ENCODE assay signal across 9 cellular contexts in genomic region chr14:69045857-69046351, GRCh38.
DNase-seq lines count a peak whose midpoint lies in the region; ATAC-seq and TF ChIP-seq lines count a peak whose summit lies in the region.
"Had no signal": no experiment of that assay in that cellular context is flagged by ENCODE, and none has a peak within 500 bp of the region (broad histone marks: within the 10 kb centered on the region; RNA-seq: fewer than 3 reads in every experiment).

No MANE protein-coding gene starts in this region.

- WGBS in thymus: 95% methylated on average over 6 of the region's 6 CpGs

- DNase-seq in NT2/D1 (ENCODE audit: low read depth, low spot score) (no peak), mesothelial cell of epicardium (ENCODE audit: low spot score in 2 of 2, unreplicated experiment in 2 of 2) (no peak), Caco-2 (no peak), NCI-H2081 (lab: John Stamatoyannopoulos, UW) (no peak), NCI-H187 (lab: John Stamatoyannopoulos, UW) (no peak)
- DNase-seq in natural killer cell treated with Interleukin-12 subunit alpha and Interleukin-12 subunit beta and Interleukin-15 and Interleukin-18, amount 100 ng/mL, for 72 hours (ENCODE audit: low spot score): no peak
- DNase-seq: stimulated activated CD4-positive, alpha-beta T cell treated with anti-CD3 and anti-CD28 coated beads, Interleukin-4, amount 100 ng/mL, for 1 hour had no signal

- H3K9me3 Mint-ChIP-seq in mesothelial cell of epicardium: no peaks in the 10 kb centered on the region
- H3K9me3 Mint-ChIP-seq in Caco-2 (ENCODE audit: unreplicated experiment): no peaks in the 10 kb centered on the region
- no peaks in the 10 kb centered on the region for H3K9me3 Mint-ChIP-seq in natural killer cell treated with Interleukin-12 subunit alpha and Interleukin-12 subunit beta and Interleukin-15 and Interleukin-18, amount 100 ng/mL, for 72 hours

- H3K36me3 Mint-ChIP-seq in mesothelial cell of epicardium (no peaks in the 10 kb centered on the region), Caco-2 (ENCODE audit: insufficient read depth, unreplicated experiment) (peaks cover 8% of the 10 kb centered on the region)
- no peaks in the 10 kb centered on the region for H3K36me3 Mint-ChIP-seq in natural killer cell treated with Interleukin-12 subunit alpha and Interleukin-12 subunit beta and Interleukin-15 and Interleukin-18, amount 100 ng/mL, for 72 hours

- POLR2A ChIA-PET in Caco-2 (lab: Charles Lee): no interaction called here

- no peak for TF ChIP-seq CTCF in mesothelial cell of epicardium (IDR thresholded peaks at IDR 0.05; ENCODE audit: unreplicated experiment)
- no peak for TF ChIP-seq CTCF in Caco-2 (IDR thresholded peaks at IDR 0.05; ENCODE audit: insufficient read depth in 1 of 2, low read depth in 1 of 2, low read length in 1 of 2, severe bottlenecking in 1 of 2, unreplicated experiment in 1 of 2)

- ATAC-seq in natural killer cell treated with Interleukin-12 subunit alpha and Interleukin-12 subunit beta and Interleukin-15 and Interleukin-18, amount 100 ng/mL, for 72 hours: no peak

- H3K27ac Mint-ChIP-seq in mesothelial cell of epicardium: peak overlapping the region; percentile 86
- H3K27ac Mint-ChIP-seq in Caco-2 (ENCODE audit: unreplicated experiment): no peak overlapping the region
- H3K27ac Mint-ChIP-seq in natural killer cell treated with Interleukin-12 subunit alpha and Interleukin-12 subunit beta and Interleukin-15 and Interleukin-18, amount 100 ng/mL, for 72 hours: peak overlapping the region in 1 of 2 donors; percentile 8

- intact Hi-C loops in Caco-2 (cut with micrococcal nuclease; ENCODE audit: unreplicated experiment): no loop called here

- no peaks in the 10 kb centered on the region for H3K9me3 ChIP-seq in NT2/D1 (ENCODE audit: insufficient read depth, low read length)
- H3K9me3 ChIP-seq in duodenal mucosa (ENCODE audit: control insufficient read depth in 1 of 2, low read length in 2 of 2): no peaks in the 10 kb centered on the region
- no peaks in the 10 kb centered on the region for H3K9me3 ChIP-seq in thymus (ENCODE audit: control insufficient read depth)
- H3K9me3 ChIP-seq in Caco-2: no peaks in the 10 kb centered on the region

- peak overlapping the region; percentile 2 for H3K9ac ChIP-seq in NT2/D1 (ENCODE audit: insufficient read length, low read depth)
- H3K9ac ChIP-seq in duodenal mucosa (ENCODE audit: low read depth in 1 of 2, low read length in 2 of 2): no peak overlapping the region

- H3K4me1 ChIP-seq in NT2/D1 (ENCODE audit: insufficient read depth, insufficient read length) (peaks cover 4% of the 10 kb centered on the region), duodenal mucosa (ENCODE audit: control insufficient read depth in 1 of 2, insufficient read depth in 2 of 2, low read length in 2 of 2) (peaks cover 36 to 59% of the 10 kb centered on the region in 2 donors), thymus (ENCODE audit: control insufficient read depth, insufficient read depth, low read length) (no peaks in the 10 kb centered on the region), Caco-2 (peaks cover 24% of the 10 kb centered on the region)

- no peak overlapping the region for H3K4me3 Mint-ChIP-seq in mesothelial cell of epicardium
- H3K4me3 Mint-ChIP-seq in Caco-2 (ENCODE audit: unreplicated experiment): no peak overlapping the region
- H3K4me3 Mint-ChIP-seq in natural killer cell treated with Interleukin-12 subunit alpha and Interleukin-12 subunit beta and Interleukin-15 and Interleukin-18, amount 100 ng/mL, for 72 hours: no peak overlapping the region

- H3K4me1 Mint-ChIP-seq in mesothelial cell of epicardium: peaks cover 62% of the 10 kb centered on the region
- H3K4me1 Mint-ChIP-seq in Caco-2 (ENCODE audit: low read depth, unreplicated experiment): peaks cover 15% of the 10 kb centered on the region
- peaks cover 6 to 9% of the 10 kb centered on the region in 2 donors for H3K4me1 Mint-ChIP-seq in natural killer cell treated with Interleukin-12 subunit alpha and Interleukin-12 subunit beta and Interleukin-15 and Interleukin-18, amount 100 ng/mL, for 72 hours (ENCODE audit: low read depth in 2 of 2)

- CTCF ChIA-PET in Caco-2 (lab: Charles Lee): no interaction called here

- no TSS peak for BruUV-seq in Caco-2 (replicated peaks; lab: Mats Ljungman, UMichigan)

- H3K36me3 ChIP-seq in NT2/D1 (ENCODE audit: insufficient read depth, insufficient read length, low read length): no peaks in the 10 kb centered on the region
- no peaks in the 10 kb centered on the region for H3K36me3 ChIP-seq in duodenal mucosa (ENCODE audit: control insufficient read depth in 1 of 2, insufficient read depth in 2 of 2, low read length in 2 of 2)
- H3K36me3 ChIP-seq in thymus (ENCODE audit: control insufficient read depth, insufficient read depth): no peaks in the 10 kb centered on the region
- H3K36me3 ChIP-seq in Caco-2 (ENCODE audit: control insufficient read depth, insufficient read depth, low read length): no peaks in the 10 kb centered on the region

- H3K27ac ChIP-seq in duodenal mucosa (ENCODE audit: low read depth, low read length) (peak overlapping the region; percentile 26), thymus (ENCODE audit: low read depth) (peak overlapping the region; percentile 49)

- H3K4me3 ChIP-seq in NT2/D1 (ENCODE audit: insufficient read length, low read depth) (no peak overlapping the region), duodenal mucosa (ENCODE audit: low read depth in 1 of 2, low read length in 2 of 2) (no peak overlapping the region), thymus (ENCODE audit: low read length) (no peak overlapping the region), Caco-2 (ENCODE audit: low read depth, low read length) (no peak overlapping the region)

- H3K27me3 ChIP-seq in NT2/D1 (ENCODE audit: insufficient read depth, insufficient read length) (no peaks in the 10 kb centered on the region), duodenal mucosa (ENCODE audit: control insufficient read depth in 1 of 2, insufficient read depth in 2 of 2, low read length in 2 of 2) (no peaks in the 10 kb centered on the region), thymus (ENCODE audit: control insufficient read depth, insufficient read depth) (no peaks in the 10 kb centered on the region), Caco-2 (replicated peaks; ENCODE audit: control insufficient read depth, insufficient read depth, low read length) (no peaks in the 10 kb centered on the region)

- no peaks in the 10 kb centered on the region for H3K27me3 Mint-ChIP-seq in mesothelial cell of epicardium (ENCODE audit: low read depth)
- no peaks in the 10 kb centered on the region for H3K27me3 Mint-ChIP-seq in Caco-2 (ENCODE audit: insufficient read depth, unreplicated experiment)
- peaks cover 3 to 10% of the 10 kb centered on the region in 2 donors for H3K27me3 Mint-ChIP-seq in natural killer cell treated with Interleukin-12 subunit alpha and Interleukin-12 subunit beta and Interleukin-15 and Interleukin-18, amount 100 ng/mL, for 72 hours
